Comparison of ENCODE assay signal across 17 cellular contexts in genomic region chr7:86929293-86930109, GRCh38.
DNase-seq lines count a peak whose midpoint lies in the region; ATAC-seq and TF ChIP-seq lines count a peak whose summit lies in the region.
"Had no signal": no experiment of that assay in that cellular context is flagged by ENCODE, and none has a peak within 500 bp of the region (broad histone marks: within the 10 kb centered on the region; RNA-seq: fewer than 3 reads in every experiment).

No MANE protein-coding gene starts in this region.

- H3K36me3 Mint-ChIP-seq in endothelial cell (ENCODE audit: low read depth, unreplicated experiment), result peaks cover 20% of the 10 kb centered on the region
- H3K36me3 Mint-ChIP-seq: activated naive CD4-positive, alpha-beta T cell treated with anti-CD3 and anti-CD28 coated beads, Interleukin-2, amount 50 U/mL, for 24 hours had no signal

- DNase-seq in MV-4-11 (lab: John Stamatoyannopoulos, UW), result peak; percentile 26
- no peak for DNase-seq in endothelial cell (ENCODE audit: low spot score)
- DNase-seq in omental fat pad (ENCODE audit: low spot score), result no peak
- DNase-seq in midbrain (lab: John Stamatoyannopoulos, UW), result no peak
- DNase-seq in iPS-NIHi7 (ENCODE audit: extremely low spot score), result no peak
- DNase-seq: C1 segment of cervical spinal cord; effector memory CD4-positive, alpha-beta T cell; HFFc6; lower lobe of right lung; NCI-H1436 treated with DMSO at 0.1 percent for 48 hours; NCI-H524 treated with DMSO at 0.1 percent for 48 hours; stimulated activated CD4-positive, alpha-beta T cell treated with anti-CD3 and anti-CD28 coated beads, Interleukin-4, amount 100 ng/mL, for 1 hour had no signal

- H3K4me1 Mint-ChIP-seq in endothelial cell (ENCODE audit: unreplicated experiment), result peaks cover 13% of the 10 kb centered on the region

- ATAC-seq in GM18505 (IDR thresholded peaks at IDR 0.05; ENCODE audit: unreplicated experiment), result peak; percentile 48
- peak; percentile 42 for ATAC-seq in GM21786 (IDR thresholded peaks at IDR 0.05; ENCODE audit: unreplicated experiment)
- no peak for ATAC-seq in omental fat pad (ENCODE audit: low FRiP score)
- no peak for ATAC-seq in HG03159 (IDR thresholded peaks at IDR 0.05; ENCODE audit: unreplicated experiment)
- ATAC-seq: lower lobe of right lung, sciatic nerve had no signal

- no peak for TF ChIP-seq POLR2A in GM18505 (IDR thresholded peaks at IDR 0.05; ENCODE audit: borderline replicate concordance, extremely low read depth, insufficient read depth, insufficient read length)

- no peak for TF ChIP-seq CTCF in endothelial cell (IDR thresholded peaks at IDR 0.05; ENCODE audit: unreplicated experiment)
- TF ChIP-seq CTCF in omental fat pad (IDR thresholded peaks at IDR 0.05), result no peak

- H3K27ac Mint-ChIP-seq in endothelial cell (ENCODE audit: unreplicated experiment), result no peak overlapping the region
- H3K27ac Mint-ChIP-seq: activated naive CD4-positive, alpha-beta T cell treated with anti-CD3 and anti-CD28 coated beads, Interleukin-2, amount 50 U/mL, for 24 hours; HFFc6 had no signal

- no peaks in the 10 kb centered on the region for H3K9me3 Mint-ChIP-seq in endothelial cell (ENCODE audit: unreplicated experiment)
- H3K9me3 Mint-ChIP-seq: activated naive CD4-positive, alpha-beta T cell treated with anti-CD3 and anti-CD28 coated beads, Interleukin-2, amount 50 U/mL, for 24 hours; HFFc6 had no signal

- H3K4me3 Mint-ChIP-seq in endothelial cell (ENCODE audit: unreplicated experiment), result peak overlapping the region; percentile 18
- H3K4me3 Mint-ChIP-seq: activated naive CD4-positive, alpha-beta T cell treated with anti-CD3 and anti-CD28 coated beads, Interleukin-2, amount 50 U/mL, for 24 hours; HFFc6 had no signal

- H3K27me3 Mint-ChIP-seq in endothelial cell (ENCODE audit: unreplicated experiment), result no peaks in the 10 kb centered on the region

Comparison
In these comparisons a context has a peak if more than half of its experiments do, and no peak if none do; other contexts are left out.
1. ATAC-seq: peak in GM18505 (single experiment) and GM21786 (single experiment); none in omental fat pad (single experiment) and HG03159 (single experiment).